Comparison of ENCODE assay signal across 8 cellular contexts in genomic region chr6:27237089-27237723, GRCh38.
DNase-seq lines count a peak whose midpoint lies in the region; ATAC-seq lines count a peak whose summit lies in the region.

No MANE protein-coding gene starts in this region.

- peaks cover 4 to 12% of the 10 kb centered on the region in 2 donors for H3K9me3 Mint-ChIP-seq in effector memory CD8-positive, alpha-beta T cell

- peak overlapping the region; percentile 49 to 60 for H3K27ac Mint-ChIP-seq in effector memory CD8-positive, alpha-beta T cell

- H3K4me1 Mint-ChIP-seq in effector memory CD8-positive, alpha-beta T cell (ENCODE audit: low read depth in 2 of 2): peaks cover 12% of the 10 kb centered on the region in 2 donors

- peak overlapping the region; percentile 25 to 37 for H3K4me3 Mint-ChIP-seq in effector memory CD8-positive, alpha-beta T cell

- ATAC-seq in effector memory CD8-positive, alpha-beta T cell (replicated peaks): no peak
- ATAC-seq in HG03442 (IDR thresholded peaks at IDR 0.05; ENCODE audit: unreplicated experiment): no peak

- H3K27me3 Mint-ChIP-seq in effector memory CD8-positive, alpha-beta T cell: peaks cover 70 to 91% of the 10 kb centered on the region in 2 donors

- H3K36me3 Mint-ChIP-seq in effector memory CD8-positive, alpha-beta T cell (ENCODE audit: insufficient read depth): peaks cover 20% of the 10 kb centered on the region

- DNase-seq in NCI-H524 (lab: John Stamatoyannopoulos, UW): peak; percentile 11 to 55
- DNase-seq in NCI-H524 treated with DMSO at 0.1 percent for 48 hours (lab: John Stamatoyannopoulos, UW): no peak
- peak in 3 of 5 experiments; percentile 16 to 50 (median 22) for DNase-seq in T-helper 2 cell
- DNase-seq in effector memory CD8-positive, alpha-beta T cell: peak in 1 of 3 experiments; percentile 16
- peak; percentile 69 for DNase-seq in stimulated activated CD4-positive, alpha-beta T cell treated with anti-CD3 and anti-CD28 coated beads, Interleukin-1b, Interleukin-23, amount 100 ng/mL, for 48 hours
- no peak for DNase-seq in HuH-7 (ENCODE audit: low spot score)
- no peak for DNase-seq in DMS153 treated with DMSO at 0.1 percent for 48 hours (lab: John Stamatoyannopoulos, UW; ENCODE audit: unreplicated experiment)

Comparison
In these comparisons a context has a peak if more than half of its experiments do, and no peak if none do; other contexts are left out.
1. DNase-seq: peak in NCI-H524 (2 of 2), T-helper 2 cell (3 of 5) and stimulated activated CD4-positive, alpha-beta T cell treated with anti-CD3 and anti-CD28 coated beads, Interleukin-1b, Interleukin-23, amount 100 ng/mL, for 48 hours (single experiment); none in NCI-H524 treated with DMSO at 0.1 percent for 48 hours (single experiment), HuH-7 (single experiment) and DMS153 treated with DMSO at 0.1 percent for 48 hours (single experiment).